ENCODE assay signal across 9 cellular contexts in genomic region chr14:73491977-73492552, GRCh38. TPM values are rescaled to one million over a fixed set of nuclear protein-coding genes. Genes with fewer than 3 reads are reported as not detected.
DNase-seq lines count a peak whose midpoint lies in the region; ATAC-seq, FAIRE-seq and TF ChIP-seq lines count a peak whose summit lies in the region.
"Had no signal": no experiment of that assay in that cellular context is flagged by ENCODE, and none has a peak within 500 bp of the region (broad histone marks: within the 10 kb centered on the region; RNA-seq: fewer than 3 reads in every experiment).

No MANE protein-coding gene starts in this region.

- H3K27me3 ChIP-seq in subcutaneous abdominal adipose tissue (ENCODE audit: control insufficient read depth in 5 of 5, insufficient read depth in 4 of 5, low read length in 5 of 5): no peaks in the 10 kb centered on the region

- peak overlapping the region; percentile 84 for H3K4me3 Mint-ChIP-seq in T-helper 1 cell treated with Interleukin-12 subunit alpha and Interleukin-12 subunit beta and Interleukin-4 antibody, amounts not matched to agents 30 μg/mL and 1 μg/mL, for 36 hours

- H3K27ac Mint-ChIP-seq in T-helper 1 cell treated with Interleukin-12 subunit alpha and Interleukin-12 subunit beta and Interleukin-4 antibody, amounts not matched to agents 30 μg/mL and 1 μg/mL, for 36 hours: peak overlapping the region; percentile 63
- H3K27ac Mint-ChIP-seq in activated naive CD4-positive, alpha-beta T cell treated with anti-CD3 and anti-CD28 coated beads, Interleukin-2, amount 50 U/mL, for 72 hours: peak overlapping the region; percentile 82

- intact Hi-C loops in kidney (cut with DNase I): no loop called here

- peaks cover 6% of the 10 kb centered on the region for H3K27me3 Mint-ChIP-seq in T-helper 1 cell treated with Interleukin-12 subunit alpha and Interleukin-12 subunit beta and Interleukin-4 antibody, amounts not matched to agents 30 μg/mL and 1 μg/mL, for 36 hours (ENCODE audit: low read depth)

- H3K9ac ChIP-seq in kidney (ENCODE audit: low read length in 2 of 2): peak overlapping the region; percentile 51 to 58
- H3K9ac ChIP-seq in subcutaneous abdominal adipose tissue (ENCODE audit: low read length in 5 of 5): peak overlapping the region in 4 of 5 donors; percentile 60 to 80 (median 68)

- FAIRE-seq in kidney (lab: Jason Lieb, UNC): no peak

- peaks cover 27% of the 10 kb centered on the region for H3K36me3 Mint-ChIP-seq in T-helper 1 cell treated with Interleukin-12 subunit alpha and Interleukin-12 subunit beta and Interleukin-4 antibody, amounts not matched to agents 30 μg/mL and 1 μg/mL, for 36 hours (ENCODE audit: low read depth)
- peaks cover 19 to 34% of the 10 kb centered on the region in 2 donors for H3K36me3 Mint-ChIP-seq in activated naive CD4-positive, alpha-beta T cell treated with anti-CD3 and anti-CD28 coated beads, Interleukin-2, amount 50 U/mL, for 72 hours

- no peaks in the 10 kb centered on the region for H3K9me3 Mint-ChIP-seq in T-helper 1 cell treated with Interleukin-12 subunit alpha and Interleukin-12 subunit beta and Interleukin-4 antibody, amounts not matched to agents 30 μg/mL and 1 μg/mL, for 36 hours
- H3K9me3 Mint-ChIP-seq in activated naive CD4-positive, alpha-beta T cell treated with anti-CD3 and anti-CD28 coated beads, Interleukin-2, amount 50 U/mL, for 72 hours: no peaks in the 10 kb centered on the region

- no peak overlapping the region for H3K27ac ChIP-seq in kidney (ENCODE audit: low read depth in 2 of 2, low read length in 2 of 2)
- H3K27ac ChIP-seq in subcutaneous abdominal adipose tissue (ENCODE audit: low read depth, low read length): no peak overlapping the region
- H3K27ac ChIP-seq: C4-2B had no signal

- no peaks in the 10 kb centered on the region for H3K9me3 ChIP-seq in kidney (ENCODE audit: control insufficient read depth in 1 of 2, low read length in 2 of 2)
- H3K9me3 ChIP-seq in subcutaneous abdominal adipose tissue (ENCODE audit: control insufficient read depth in 5 of 5, low read length in 5 of 5): no peaks in the 10 kb centered on the region

- ATAC-seq in activated naive CD4-positive, alpha-beta T cell treated with anti-CD3 and anti-CD28 coated beads, Interleukin-2, amount 50 U/mL, for 72 hours: no peak
- no peak for ATAC-seq in HG02798 (IDR thresholded peaks at IDR 0.05; ENCODE audit: poor library complexity, unreplicated experiment)

- DNase-seq in T-helper 1 cell: no peak
- DNase-seq in activated naive CD4-positive, alpha-beta T cell treated with anti-CD3 and anti-CD28 coated beads, Interleukin-2, amount 50 U/mL, for 72 hours (ENCODE audit: low spot score in 2 of 2): no peak
- DNase-seq in kidney: peak; percentile 74
- no peak for DNase-seq in SHP77 treated with DMSO at 0.1 percent for 48 hours (lab: John Stamatoyannopoulos, UW)
- no peak for DNase-seq in A172 (ENCODE audit: low spot score)

- H3K4me1 Mint-ChIP-seq in T-helper 1 cell treated with Interleukin-12 subunit alpha and Interleukin-12 subunit beta and Interleukin-4 antibody, amounts not matched to agents 30 μg/mL and 1 μg/mL, for 36 hours (ENCODE audit: low read depth): peaks cover 32% of the 10 kb centered on the region

- H3K4me1 ChIP-seq in kidney (ENCODE audit: control insufficient read depth in 1 of 2, insufficient read depth in 1 of 2, low read depth in 1 of 2, low read length in 2 of 2): peaks cover 6 to 15% of the 10 kb centered on the region in 2 donors
- H3K4me1 ChIP-seq in subcutaneous abdominal adipose tissue (ENCODE audit: control insufficient read depth in 5 of 5, insufficient read depth in 5 of 5, low read length in 5 of 5): peaks cover 6 to 34% (median 28%) of the 10 kb centered on the region in 5 donors

- H3K4me3 ChIP-seq in kidney (ENCODE audit: low read length in 2 of 2): peak overlapping the region; percentile 78 to 81
- peak overlapping the region; percentile 65 to 94 (median 88) for H3K4me3 ChIP-seq in subcutaneous abdominal adipose tissue (ENCODE audit: low read depth in 1 of 5, low read length in 5 of 5)

- peaks cover 0 to 6% of the 10 kb centered on the region in 2 donors for H3K36me3 ChIP-seq in kidney (ENCODE audit: control insufficient read depth in 1 of 2, insufficient read depth in 2 of 2, low read length in 2 of 2)
- H3K36me3 ChIP-seq in subcutaneous abdominal adipose tissue (ENCODE audit: control insufficient read depth in 5 of 5, insufficient read depth in 5 of 5, low read length in 5 of 5): peaks cover 0 to 3% (median 2%) of the 10 kb centered on the region in 5 donors

- no peak for TF ChIP-seq CTCF in kidney (IDR thresholded peaks at IDR 0.05; ENCODE audit: borderline replicate concordance, extremely low read depth, insufficient read depth)

RNA-seq across cellular contexts. Expression of gene RIOX1, which starts 1.3 kb away (rescaled TPM):
- total RNA-seq in activated naive CD4-positive, alpha-beta T cell treated with anti-CD3 and anti-CD28 coated beads, Interleukin-2, amount 50 U/mL, for 72 hours: 10 to 100 TPM in 1 of 2 donors, 1 to 10 TPM in 1; 7.9 to 10.7 TPM
- total RNA-seq in kidney: 12.4 TPM
- polyA plus RNA-seq in kidney (ENCODE audit: insufficient read depth, low read depth, low replicate concordance): 7.7 TPM
- total RNA-seq in A172 (2014; rRNA removed; shearing (Covaris generic)): 13.3 and 15.1 TPM in 2 replicates

RNA-seq across cellular contexts. Expression of gene NUMB, which starts 33.7 kb away (rescaled TPM):
- total RNA-seq in activated naive CD4-positive, alpha-beta T cell treated with anti-CD3 and anti-CD28 coated beads, Interleukin-2, amount 50 U/mL, for 72 hours: 10 to 100 TPM; 34.8 to 41.4 TPM
- 104 TPM for total RNA-seq in kidney
- polyA plus RNA-seq in kidney (ENCODE audit: insufficient read depth, low read depth, low replicate concordance): 42.4 TPM
- total RNA-seq in A172 (2014; rRNA removed; shearing (Covaris generic)): 19.8 and 26.9 TPM in 2 replicates

RNA-seq across cellular contexts. Expression of gene ACOT1, which starts 44.9 kb away (rescaled TPM):
- total RNA-seq in activated naive CD4-positive, alpha-beta T cell treated with anti-CD3 and anti-CD28 coated beads, Interleukin-2, amount 50 U/mL, for 72 hours: 1 to 10 TPM in 1 of 2 donors, under 1 TPM in 1; 0.96 to 1.3 TPM
- 10.9 TPM for total RNA-seq in kidney
- polyA plus RNA-seq in kidney (ENCODE audit: insufficient read depth, low read depth, low replicate concordance): 43.0 TPM
- 1.1 and 4.3 TPM in 2 replicates for total RNA-seq in A172 (2014; rRNA removed; shearing (Covaris generic))
